ENCODE assay signal across 8 cellular contexts in genomic region chr15:76339302-76340197, GRCh38. TPM values are rescaled to one million over a fixed set of nuclear protein-coding genes. Genes with fewer than 3 reads are reported as not detected.
DNase-seq lines count a peak whose midpoint lies in the region; ATAC-seq and TF ChIP-seq lines count a peak whose summit lies in the region.

No MANE protein-coding gene starts in this region.

- H3K27me3 ChIP-seq in BLaER1 = peaks cover 100% of the 10 kb centered on the region

- H3K4me1 Mint-ChIP-seq in naive thymus-derived CD8-positive, alpha-beta T cell = peaks cover 36 to 71% (median 64%) of the 10 kb centered on the region in 4 donors

- no peak for TF ChIP-seq CTCF in cardiac fibroblast (IDR thresholded peaks at IDR 0.05; ENCODE audit: low read depth, low read length)

- no peaks in the 10 kb centered on the region for H3K36me3 ChIP-seq in BLaER1

- DNase-seq in HuH-7.5 (ENCODE audit: low spot score) = peak; percentile 24
- DNase-seq in cardiac fibroblast (ENCODE audit: low read depth in 2 of 2) = peak in 1 of 2 donors; percentile 55
- peak in 1 of 10 donors; percentile 34 for DNase-seq in naive thymus-derived CD8-positive, alpha-beta T cell
- no peak for DNase-seq in AML-193 (lab: John Stamatoyannopoulos, UW)
- no peak for DNase-seq in cerebellar cortex (ENCODE audit: low spot score)
- no peak for DNase-seq in LoVo (ENCODE audit: low spot score)

- peaks cover 0 to 8% (median 0%) of the 10 kb centered on the region in 9 donors for H3K9me3 Mint-ChIP-seq in naive thymus-derived CD8-positive, alpha-beta T cell

- peaks cover 31% of the 10 kb centered on the region for H3K9me3 ChIP-seq in BLaER1

- H3K27ac Mint-ChIP-seq in naive thymus-derived CD8-positive, alpha-beta T cell = no peak overlapping the region

- no peak overlapping the region for H3K27ac ChIP-seq in BLaER1

- peaks cover 52 to 89% (median 64%) of the 10 kb centered on the region in 5 donors for H3K27me3 Mint-ChIP-seq in naive thymus-derived CD8-positive, alpha-beta T cell

- POLR2A ChIA-PET in naive thymus-derived CD8-positive, alpha-beta T cell (lab: Charles Lee) = interaction anchor here (0.7 to 1.1 kb wide), 4 partner anchors 9 to 655 kb away, joined by 3 to 10 read pairs (median 4); no protein-coding TSS in a partner anchor

- H3K4me1 ChIP-seq in BLaER1 = peaks cover 27% of the 10 kb centered on the region

- ATAC-seq in naive thymus-derived CD8-positive, alpha-beta T cell = no peak
- ATAC-seq in HG03432 (IDR thresholded peaks at IDR 0.05; ENCODE audit: unreplicated experiment) = no peak

- H3K4me3 ChIP-seq in BLaER1 = peak overlapping the region; percentile 59; the same call in 1 of the 2 replicates
- H3K4me3 ChIP-seq in cardiac fibroblast (replicated peaks in 1 of 2; ENCODE audit: low read depth in 2 of 2, low read length in 2 of 2) = peak overlapping the region; percentile 5 to 32

- H3K9ac ChIP-seq in BLaER1 = no peak overlapping the region

- peaks cover 3 to 16% (median 4%) of the 10 kb centered on the region in 3 donors for H3K36me3 Mint-ChIP-seq in naive thymus-derived CD8-positive, alpha-beta T cell

- H4K20me1 ChIP-seq in BLaER1 = peaks cover 78% of the 10 kb centered on the region

- H3K4me3 Mint-ChIP-seq in naive thymus-derived CD8-positive, alpha-beta T cell = peak overlapping the region; percentile 77 to 98 (median 90)

- peak overlapping the region; percentile 83 for H3K4me2 ChIP-seq in BLaER1

RNA-seq across cellular contexts. Expression of gene ISL2, which starts 3.0 kb away (rescaled TPM):
- not detected for total RNA-seq in naive thymus-derived CD8-positive, alpha-beta T cell
- not detected for polyA plus RNA-seq in naive thymus-derived CD8-positive, alpha-beta T cell

RNA-seq across cellular contexts. Expression of gene ETFA, which starts 28.3 kb away (rescaled TPM):
- total RNA-seq in naive thymus-derived CD8-positive, alpha-beta T cell = 10 to 100 TPM; 46.2 to 52.3 TPM
- 100 to 1,000 TPM in 2 of 3 donors, 10 to 100 TPM in 1; 99.4 to 118 (median 109) TPM for polyA plus RNA-seq in naive thymus-derived CD8-positive, alpha-beta T cell
